ENCODE assay signal across 1 cellular context in genomic region chr5:125151150-125151932, GRCh38.
TF ChIP-seq lines count a peak whose summit lies in the region.

No MANE protein-coding gene starts in this region.

TF ChIP-seq in GM23338, 12 proteins besides CTCF, POLR2A, EP300 and RAD21 (continued from another document):
- TF ChIP-seq, protein P1, sequence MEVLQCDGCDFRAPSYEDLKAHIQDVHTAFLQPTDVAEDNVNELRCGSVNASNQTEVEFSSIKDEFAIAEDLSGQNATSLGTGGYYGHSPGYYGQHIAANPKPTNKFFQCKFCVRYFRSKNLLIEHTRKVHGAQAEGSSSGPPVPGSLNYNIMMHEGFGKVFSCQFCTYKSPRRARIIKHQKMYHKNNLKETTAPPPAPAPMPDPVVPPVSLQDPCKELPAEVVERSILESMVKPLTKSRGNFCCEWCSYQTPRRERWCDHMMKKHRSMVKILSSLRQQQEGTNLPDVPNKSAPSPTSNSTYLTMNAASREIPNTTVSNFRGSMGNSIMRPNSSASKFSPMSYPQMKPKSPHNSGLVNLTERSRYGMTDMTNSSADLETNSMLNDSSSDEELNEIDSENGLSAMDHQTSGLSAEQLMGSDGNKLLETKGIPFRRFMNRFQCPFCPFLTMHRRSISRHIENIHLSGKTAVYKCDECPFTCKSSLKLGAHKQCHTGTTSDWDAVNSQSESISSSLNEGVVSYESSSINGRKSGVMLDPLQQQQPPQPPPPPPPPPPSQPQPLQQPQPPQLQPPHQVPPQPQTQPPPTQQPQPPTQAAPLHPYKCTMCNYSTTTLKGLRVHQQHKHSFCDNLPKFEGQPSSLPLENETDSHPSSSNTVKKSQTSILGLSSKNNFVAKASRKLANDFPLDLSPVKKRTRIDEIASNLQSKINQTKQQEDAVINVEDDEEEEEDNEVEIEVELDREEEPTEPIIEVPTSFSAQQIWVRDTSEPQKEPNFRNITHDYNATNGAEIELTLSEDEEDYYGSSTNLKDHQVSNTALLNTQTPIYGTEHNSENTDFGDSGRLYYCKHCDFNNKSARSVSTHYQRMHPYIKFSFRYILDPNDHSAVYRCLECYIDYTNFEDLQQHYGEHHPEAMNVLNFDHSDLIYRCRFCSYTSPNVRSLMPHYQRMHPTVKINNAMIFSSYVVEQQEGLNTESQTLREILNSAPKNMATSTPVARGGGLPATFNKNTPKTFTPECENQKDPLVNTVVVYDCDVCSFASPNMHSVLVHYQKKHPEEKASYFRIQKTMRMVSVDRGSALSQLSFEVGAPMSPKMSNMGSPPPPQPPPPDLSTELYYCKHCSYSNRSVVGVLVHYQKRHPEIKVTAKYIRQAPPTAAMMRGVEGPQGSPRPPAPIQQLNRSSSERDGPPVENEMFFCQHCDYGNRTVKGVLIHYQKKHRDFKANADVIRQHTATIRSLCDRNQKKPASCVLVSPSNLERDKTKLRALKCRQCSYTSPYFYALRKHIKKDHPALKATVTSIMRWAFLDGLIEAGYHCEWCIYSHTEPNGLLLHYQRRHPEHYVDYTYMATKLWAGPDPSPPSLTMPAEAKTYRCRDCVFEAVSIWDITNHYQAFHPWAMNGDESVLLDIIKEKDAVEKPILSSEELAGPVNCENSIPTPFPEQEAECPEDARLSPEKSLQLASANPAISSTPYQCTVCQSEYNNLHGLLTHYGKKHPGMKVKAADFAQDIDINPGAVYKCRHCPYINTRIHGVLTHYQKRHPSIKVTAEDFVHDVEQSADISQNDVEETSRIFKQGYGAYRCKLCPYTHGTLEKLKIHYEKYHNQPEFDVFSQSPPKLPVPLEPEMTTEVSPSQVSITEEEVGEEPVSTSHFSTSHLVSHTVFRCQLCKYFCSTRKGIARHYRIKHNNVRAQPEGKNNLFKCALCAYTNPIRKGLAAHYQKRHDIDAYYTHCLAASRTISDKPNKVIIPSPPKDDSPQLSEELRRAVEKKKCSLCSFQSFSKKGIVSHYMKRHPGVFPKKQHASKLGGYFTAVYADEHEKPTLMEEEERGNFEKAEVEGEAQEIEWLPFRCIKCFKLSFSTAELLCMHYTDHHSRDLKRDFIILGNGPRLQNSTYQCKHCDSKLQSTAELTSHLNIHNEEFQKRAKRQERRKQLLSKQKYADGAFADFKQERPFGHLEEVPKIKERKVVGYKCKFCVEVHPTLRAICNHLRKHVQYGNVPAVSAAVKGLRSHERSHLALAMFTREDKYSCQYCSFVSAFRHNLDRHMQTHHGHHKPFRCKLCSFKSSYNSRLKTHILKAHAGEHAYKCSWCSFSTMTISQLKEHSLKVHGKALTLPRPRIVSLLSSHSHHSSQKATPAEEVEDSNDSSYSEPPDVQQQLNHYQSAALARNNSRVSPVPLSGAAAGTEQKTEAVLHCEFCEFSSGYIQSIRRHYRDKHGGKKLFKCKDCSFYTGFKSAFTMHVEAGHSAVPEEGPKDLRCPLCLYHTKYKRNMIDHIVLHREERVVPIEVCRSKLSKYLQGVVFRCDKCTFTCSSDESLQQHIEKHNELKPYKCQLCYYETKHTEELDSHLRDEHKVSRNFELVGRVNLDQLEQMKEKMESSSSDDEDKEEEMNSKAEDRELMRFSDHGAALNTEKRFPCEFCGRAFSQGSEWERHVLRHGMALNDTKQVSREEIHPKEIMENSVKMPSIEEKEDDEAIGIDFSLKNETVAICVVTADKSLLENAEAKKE (CRISPR knock-in tag; IDR thresholded peaks at IDR 0.05) = no peak
- TF ChIP-seq STAT1 (IDR thresholded peaks at IDR 0.05; ENCODE audit: unreplicated experiment) = no peak
- no peak for TF ChIP-seq ZNF114 (CRISPR knock-in tag; IDR thresholded peaks at IDR 0.05)
- no peak for TF ChIP-seq CREB1 (CRISPR knock-in tag; IDR thresholded peaks at IDR 0.05; ENCODE audit: low read depth)
- no peak for TF ChIP-seq ZNF331 (CRISPR knock-in tag; IDR thresholded peaks at IDR 0.05; ENCODE audit: low read depth)
